Comparison of ENCODE assay signal across 8 cellular contexts in genomic region chr9:135907446-135908333, GRCh38. TPM values are rescaled to one million over a fixed set of nuclear protein-coding genes. Genes with fewer than 3 reads are reported as not detected.
DNase-seq lines count a peak whose midpoint lies in the region; ATAC-seq and TF ChIP-seq lines count a peak whose summit lies in the region.

CAMSAP1 (minus strand) TSS chr9:135907546; CDS start chr9:135907159, 387 bp downstream.

- no peaks in the 10 kb centered on the region for H3K27me3 Mint-ChIP-seq in CD4-positive, CD25-positive, alpha-beta regulatory T cell
- no peaks in the 10 kb centered on the region for H3K27me3 Mint-ChIP-seq in activated CD4-positive, alpha-beta memory T cell treated with anti-CD3 and anti-CD28 coated beads, Interleukin-2, amount 10 ng/mL, durations not matched to agents 7 days and 5 days

- peak within 1 kb of the TSS; percentile 91 for H3K4me3 ChIP-seq in CD4-positive, CD25-positive, alpha-beta regulatory T cell (ENCODE audit: low read depth, low read length)
- H3K4me3 ChIP-seq in HL-60 (replicated peaks; ENCODE audit: insufficient read depth, low read length) (peak within 1 kb of the TSS; percentile 73), duodenal mucosa (ENCODE audit: low read depth in 1 of 2, low read length in 2 of 2) (peak within 1 kb of the TSS; percentile 72 to 79), lower leg skin (ENCODE audit: low read depth, poor library complexity, severe bottlenecking) (peak within 1 kb of the TSS; percentile 56)

- no peak for TF ChIP-seq POLR2A in lower leg skin (IDR thresholded peaks at IDR 0.05)

- H3K4me1 Mint-ChIP-seq in CD4-positive, CD25-positive, alpha-beta regulatory T cell = peaks cover 33 to 74% (median 46%) of the 10 kb centered on the region in 4 donors
- H3K4me1 Mint-ChIP-seq in activated CD4-positive, alpha-beta memory T cell treated with anti-CD3 and anti-CD28 coated beads, Interleukin-2, amount 10 ng/mL, durations not matched to agents 7 days and 5 days = peaks cover 52% of the 10 kb centered on the region

- no peaks in the 10 kb centered on the region for H3K9me3 ChIP-seq in CD4-positive, CD25-positive, alpha-beta regulatory T cell (ENCODE audit: control insufficient read depth in 2 of 2, low read length in 2 of 2)
- H3K9me3 ChIP-seq in duodenal mucosa (ENCODE audit: control insufficient read depth in 1 of 2, low read length in 2 of 2) = no peaks in the 10 kb centered on the region

- H3K4me1 ChIP-seq in CD4-positive, CD25-positive, alpha-beta regulatory T cell (ENCODE audit: control insufficient read depth, insufficient read depth, low read length, poor library complexity, severe bottlenecking) = peaks cover 36% of the 10 kb centered on the region
- H3K4me1 ChIP-seq in duodenal mucosa (ENCODE audit: control insufficient read depth in 1 of 2, insufficient read depth in 2 of 2, low read length in 2 of 2) = peaks cover 25% of the 10 kb centered on the region in 2 donors

- TF ChIP-seq CTCF in HL-60 (IDR thresholded peaks at IDR 0.05; ENCODE audit: insufficient read depth, low read length) (no peak), lower leg skin (IDR thresholded peaks at IDR 0.05) (no peak)

- WGBS in lower leg skin, 2 donors = 1 to 4% methylated on average over 9 to 39 of the region's 108 CpGs

- CTCF ChIA-PET in activated CD4-positive, alpha-beta memory T cell treated with anti-CD3 and anti-CD28 coated beads, Interleukin-2, amount 10 ng/mL, durations not matched to agents 7 days and 5 days (lab: Charles Lee) = interaction anchor here (0.7 to 1.0 kb wide), 2 partner anchors 9 to 66 kb away, joined by 3 read pairs; no protein-coding TSS in a partner anchor

- peak within 1 kb of the TSS; percentile 50 to 51 for H3K9ac ChIP-seq in duodenal mucosa (ENCODE audit: low read depth in 1 of 2, low read length in 2 of 2)

- peaks cover 23% of the 10 kb centered on the region for H3K36me3 Mint-ChIP-seq in CD4-positive, CD25-positive, alpha-beta regulatory T cell
- H3K36me3 Mint-ChIP-seq in activated CD4-positive, alpha-beta memory T cell treated with anti-CD3 and anti-CD28 coated beads, Interleukin-2, amount 10 ng/mL, durations not matched to agents 7 days and 5 days (ENCODE audit: low read depth) = peaks cover 48% of the 10 kb centered on the region

- peak within 1 kb of the TSS; percentile 74 for H3K27ac ChIP-seq in CD4-positive, CD25-positive, alpha-beta regulatory T cell (ENCODE audit: insufficient read depth, low read length, poor library complexity, severe bottlenecking)
- H3K27ac ChIP-seq in HL-60 (replicated peaks) = peak within 1 kb of the TSS; percentile 64
- H3K27ac ChIP-seq in duodenal mucosa (ENCODE audit: low read depth, low read length) = peak within 1 kb of the TSS; percentile 39

- peak; percentile 90 to 95 (median 94) for DNase-seq in CD4-positive, CD25-positive, alpha-beta regulatory T cell
- DNase-seq in HL-60 (ENCODE audit: low read depth in 1 of 2, low spot score in 1 of 2) = peak; percentile 85 to 87
- peak; percentile 80 for DNase-seq in NCI-H82 treated with DMSO at 0.1 percent for 48 hours (lab: John Stamatoyannopoulos, UW; ENCODE audit: unreplicated experiment)
- DNase-seq in activated CD4-positive, alpha-beta memory T cell treated with anti-CD3 and anti-CD28 coated beads, Interleukin-2, amount 10 ng/mL, durations not matched to agents 7 days and 5 days = peak; percentile 96
- peak; percentile 87 to 97 for DNase-seq in lower leg skin (ENCODE audit: low spot score in 2 of 2)
- DNase-seq in stimulated activated CD4-positive, alpha-beta T cell treated with anti-CD3 and anti-CD28 coated beads, Interleukin-4, amount 100 ng/mL, for 4 hours = peak; percentile 92 to 98

- peak within 1 kb of the TSS; percentile 89 to 98 (median 92) for H3K4me3 Mint-ChIP-seq in CD4-positive, CD25-positive, alpha-beta regulatory T cell
- H3K4me3 Mint-ChIP-seq in activated CD4-positive, alpha-beta memory T cell treated with anti-CD3 and anti-CD28 coated beads, Interleukin-2, amount 10 ng/mL, durations not matched to agents 7 days and 5 days = peak within 1 kb of the TSS; percentile 82

- peaks cover 4% of the 10 kb centered on the region for H3K36me3 ChIP-seq in CD4-positive, CD25-positive, alpha-beta regulatory T cell (ENCODE audit: control insufficient read depth, insufficient read depth, low read length)
- peaks cover 2 to 7% of the 10 kb centered on the region in 2 donors for H3K36me3 ChIP-seq in duodenal mucosa (ENCODE audit: control insufficient read depth in 1 of 2, insufficient read depth in 2 of 2, low read length in 2 of 2)

- H3K27ac Mint-ChIP-seq in CD4-positive, CD25-positive, alpha-beta regulatory T cell = peak within 1 kb of the TSS; percentile 20 to 92 (median 34)
- peak within 1 kb of the TSS; percentile 56 for H3K27ac Mint-ChIP-seq in activated CD4-positive, alpha-beta memory T cell treated with anti-CD3 and anti-CD28 coated beads, Interleukin-2, amount 10 ng/mL, durations not matched to agents 7 days and 5 days

- ATAC-seq in CD4-positive, CD25-positive, alpha-beta regulatory T cell (ENCODE audit: low read depth in 2 of 2) = peak; percentile 81 to 83
- ATAC-seq in GM19438 (IDR thresholded peaks at IDR 0.05; ENCODE audit: low read depth, unreplicated experiment) = peak; percentile 63

- intact Hi-C loops in lower leg skin (cut with DNase I; ENCODE audit: low total_unique reads) = no loop called here

- POLR2A ChIA-PET in activated CD4-positive, alpha-beta memory T cell treated with anti-CD3 and anti-CD28 coated beads, Interleukin-2, amount 10 ng/mL, durations not matched to agents 7 days and 5 days (lab: Charles Lee) = interaction anchor here (1.3 to 1.6 kb wide), 2 partner anchors 18 to 456 kb away, joined by 3 to 4 read pairs; partner anchors contain the start of gene DNLZ

- H3K27me3 ChIP-seq in CD4-positive, CD25-positive, alpha-beta regulatory T cell (ENCODE audit: control insufficient read depth, insufficient read depth, low read length) = no peaks in the 10 kb centered on the region
- H3K27me3 ChIP-seq in HL-60 (ENCODE audit: insufficient read depth, poor library complexity, severe bottlenecking) = no peaks in the 10 kb centered on the region
- no peaks in the 10 kb centered on the region for H3K27me3 ChIP-seq in duodenal mucosa (ENCODE audit: control insufficient read depth in 1 of 2, insufficient read depth in 2 of 2, low read length in 2 of 2)

- H3K9me3 Mint-ChIP-seq in CD4-positive, CD25-positive, alpha-beta regulatory T cell = peaks cover 0 to 9% (median 0%) of the 10 kb centered on the region in 7 donors
- H3K9me3 Mint-ChIP-seq in activated CD4-positive, alpha-beta memory T cell treated with anti-CD3 and anti-CD28 coated beads, Interleukin-2, amount 10 ng/mL, durations not matched to agents 7 days and 5 days = no peaks in the 10 kb centered on the region

RNA-seq across cellular contexts. Expression of gene CAMSAP1, which starts in this region (rescaled TPM):
- 31.6 TPM for total RNA-seq in CD4-positive, CD25-positive, alpha-beta regulatory T cell
- polyA plus RNA-seq in CD4-positive, CD25-positive, alpha-beta regulatory T cell = 1 to 10 TPM in 3 of 4 donors, under 1 TPM in 1; 0.67 to 2.2 (median 1.8) TPM
- 10 to 100 TPM; 20.9 to 22.0 TPM for total RNA-seq in activated CD4-positive, alpha-beta memory T cell treated with anti-CD3 and anti-CD28 coated beads, Interleukin-2, amount 10 ng/mL, durations not matched to agents 7 days and 5 days
- 10 to 100 TPM; 32.2 to 46.1 (median 34.0) TPM for total RNA-seq in lower leg skin

Comparison
In these comparisons a context has a peak if more than half of its experiments do, and no peak if none do; other contexts are left out.
1. Peak in every context shown above with its lines: DNase-seq, ATAC-seq, H3K4me3 ChIP-seq and H3K27ac ChIP-seq.